23 cellular contexts compared by ENCODE assay signal in genomic region chr16:67762385-67762784, GRCh38.
"Had no signal": no experiment of that assay in that cellular context is flagged by ENCODE, and none has a peak within 500 bp of the region (broad histone marks: within the 10 kb centered on the region; RNA-seq: fewer than 3 reads in every experiment).

No MANE protein-coding gene starts in this region.

- H3K36me3 ChIP-seq: brain microvascular endothelial cell had no signal

- H3K36me3 Mint-ChIP-seq: natural killer cell treated with Interleukin-12 subunit alpha and Interleukin-12 subunit beta and Interleukin-15 and Interleukin-18, amount 100 ng/mL, for 72 hours had no signal

- ATAC-seq: activated CD8-positive, alpha-beta T cell treated with anti-CD3 and anti-CD28 coated beads for 36 hours; gastroesophageal sphincter; left ventricle myocardium superior; mucosa of descending colon; right lobe of liver had no signal

- H3K27ac Mint-ChIP-seq: activated CD8-positive, alpha-beta T cell treated with anti-CD3 and anti-CD28 coated beads for 36 hours; activated naive CD4-positive, alpha-beta T cell treated with anti-CD3 and anti-CD28 coated beads, Interleukin-2, amount 10 ng/mL, durations not matched to agents 7 days and 5 days; dendritic cell treated with granulocyte-macrophage colony-stimulating factor and Interleukin-4, amounts not matched to agents 40 ng/mL and 50 ng/mL, for 4 days; natural killer cell treated with Interleukin-12 subunit alpha and Interleukin-12 subunit beta and Interleukin-15 and Interleukin-18, amount 100 ng/mL, for 72 hours; stimulated activated naive CD8-positive, alpha-beta T cell treated with anti-CD3 and anti-CD28 coated beads, Interleukin-15, Interleukin-2, amounts not matched to agents 100 ng/mL and 50 ng/mL, for 24 hours had no signal

- H3K4me3 ChIP-seq: gastroesophageal sphincter, mucosa of descending colon, right lobe of liver, thoracic aorta had no signal

- H3K4me1 ChIP-seq: gastroesophageal sphincter had no signal

- H3K9me3 ChIP-seq: gastroesophageal sphincter, mucosa of descending colon, right lobe of liver, thoracic aorta had no signal

- H3K27ac ChIP-seq: brain microvascular endothelial cell, epithelial cell of prostate, gastroesophageal sphincter, thoracic aorta had no signal

- DNase-seq: activated CD8-positive, alpha-beta T cell treated with anti-CD3 and anti-CD28 coated beads for 36 hours; activated effector memory CD4-positive, alpha-beta T cell treated with anti-CD3 and anti-CD28 coated beads, Interleukin-2, amount 50 U/mL, for 16 hours; activated naive CD4-positive, alpha-beta T cell treated with anti-CD3 and anti-CD28 coated beads, Interleukin-2, amount 10 ng/mL, durations not matched to agents 7 days and 5 days; amniotic stem cell; brain microvascular endothelial cell; head of caudate nucleus; hippocampal formation; left cardiac atrium; left ventricle myocardium superior; mucosa of descending colon; right lobe of liver; stimulated activated CD4-positive, alpha-beta T cell treated with anti-CD3 and anti-CD28 coated beads, Interleukin-12 subunit alpha, Interleukin-12 subunit beta, amount 100 ng/mL, for 4 hours; stimulated activated CD4-positive, alpha-beta T cell treated with anti-CD3 and anti-CD28 coated beads, Interleukin-4, amount 100 ng/mL, for 1 hour; SW 1271; T-helper 9 cell; trophoblast cell had no signal

- H3K27me3 ChIP-seq: brain microvascular endothelial cell, gastroesophageal sphincter, right lobe of liver had no signal

- H3K27me3 Mint-ChIP-seq: activated CD8-positive, alpha-beta T cell treated with anti-CD3 and anti-CD28 coated beads for 36 hours; activated naive CD4-positive, alpha-beta T cell treated with anti-CD3 and anti-CD28 coated beads, Interleukin-2, amount 10 ng/mL, durations not matched to agents 7 days and 5 days; dendritic cell treated with granulocyte-macrophage colony-stimulating factor and Interleukin-4, amounts not matched to agents 40 ng/mL and 50 ng/mL, for 4 days; natural killer cell treated with Interleukin-12 subunit alpha and Interleukin-12 subunit beta and Interleukin-15 and Interleukin-18, amount 100 ng/mL, for 72 hours; stimulated activated naive CD8-positive, alpha-beta T cell treated with anti-CD3 and anti-CD28 coated beads, Interleukin-15, Interleukin-2, amounts not matched to agents 100 ng/mL and 50 ng/mL, for 24 hours had no signal

- H3K9me3 Mint-ChIP-seq: activated CD8-positive, alpha-beta T cell treated with anti-CD3 and anti-CD28 coated beads for 36 hours; activated naive CD4-positive, alpha-beta T cell treated with anti-CD3 and anti-CD28 coated beads, Interleukin-2, amount 10 ng/mL, durations not matched to agents 7 days and 5 days; dendritic cell treated with granulocyte-macrophage colony-stimulating factor and Interleukin-4, amounts not matched to agents 40 ng/mL and 50 ng/mL, for 4 days; natural killer cell treated with Interleukin-12 subunit alpha and Interleukin-12 subunit beta and Interleukin-15 and Interleukin-18, amount 100 ng/mL, for 72 hours; stimulated activated naive CD8-positive, alpha-beta T cell treated with anti-CD3 and anti-CD28 coated beads, Interleukin-15, Interleukin-2, amounts not matched to agents 100 ng/mL and 50 ng/mL, for 24 hours; T-helper 1 cell treated with Interleukin-12 subunit alpha and Interleukin-12 subunit beta and Interleukin-4 antibody, amounts not matched to agents 30 μg/mL and 1 μg/mL, for 36 hours had no signal

- H3K4me3 Mint-ChIP-seq: activated CD8-positive, alpha-beta T cell treated with anti-CD3 and anti-CD28 coated beads for 36 hours; activated naive CD4-positive, alpha-beta T cell treated with anti-CD3 and anti-CD28 coated beads, Interleukin-2, amount 10 ng/mL, durations not matched to agents 7 days and 5 days; dendritic cell treated with granulocyte-macrophage colony-stimulating factor and Interleukin-4, amounts not matched to agents 40 ng/mL and 50 ng/mL, for 4 days; natural killer cell treated with Interleukin-12 subunit alpha and Interleukin-12 subunit beta and Interleukin-15 and Interleukin-18, amount 100 ng/mL, for 72 hours; stimulated activated naive CD8-positive, alpha-beta T cell treated with anti-CD3 and anti-CD28 coated beads, Interleukin-15, Interleukin-2, amounts not matched to agents 100 ng/mL and 50 ng/mL, for 24 hours; T-helper 1 cell treated with Interleukin-12 subunit alpha and Interleukin-12 subunit beta and Interleukin-4 antibody, amounts not matched to agents 30 μg/mL and 1 μg/mL, for 36 hours had no signal
